Comparison of ENCODE assay signal across 26 cellular contexts in genomic region chr5:34770486-34770885, GRCh38.
"Had no signal": no experiment of that assay in that cellular context is flagged by ENCODE, and none has a peak within 500 bp of the region (broad histone marks: within the 10 kb centered on the region; RNA-seq: fewer than 3 reads in every experiment).

No MANE protein-coding gene starts in this region.

- H3K36me3 Mint-ChIP-seq: activated naive CD8-positive, alpha-beta T cell had no signal

- H3K4me3 ChIP-seq: esophagus squamous epithelium, heart left ventricle had no signal

- H3K4me3 Mint-ChIP-seq: activated CD4-positive, alpha-beta memory T cell treated with anti-CD3 and anti-CD28 coated beads, Interleukin-2, amount 10 ng/mL, durations not matched to agents 7 days and 5 days; activated CD4-positive, alpha-beta T cell treated with anti-CD3 and anti-CD28 coated beads, Interleukin-2, amount 10 ng/mL, durations not matched to agents 7 days and 5 days; activated naive CD8-positive, alpha-beta T cell; activated T-cell treated with anti-CD3 and anti-CD28 coated beads, Interleukin-2, amount 50 U/mL, for 24 hours; activated T-cell treated with anti-CD3 and anti-CD28 coated beads, Interleukin-2, amount 50 U/mL, for 72 hours; T-helper 17 cell; T-helper 2 cell treated with Interferon-gamma antibody and Interleukin-4, amounts not matched to agents 5 μg/mL and 100 μg/mL, for 36 hours had no signal

- H3K27ac ChIP-seq: epithelial cell of prostate, esophagus squamous epithelium had no signal

- H3K27ac Mint-ChIP-seq: activated CD4-positive, alpha-beta memory T cell treated with anti-CD3 and anti-CD28 coated beads, Interleukin-2, amount 10 ng/mL, durations not matched to agents 7 days and 5 days; activated CD4-positive, alpha-beta T cell treated with anti-CD3 and anti-CD28 coated beads, Interleukin-2, amount 10 ng/mL, durations not matched to agents 7 days and 5 days; activated naive CD8-positive, alpha-beta T cell; activated T-cell treated with anti-CD3 and anti-CD28 coated beads, Interleukin-2, amount 50 U/mL, for 24 hours; activated T-cell treated with anti-CD3 and anti-CD28 coated beads, Interleukin-2, amount 50 U/mL, for 72 hours; T-helper 17 cell; T-helper 2 cell treated with Interferon-gamma antibody and Interleukin-4, amounts not matched to agents 5 μg/mL and 100 μg/mL, for 36 hours had no signal

- H3K4me1 Mint-ChIP-seq: activated CD4-positive, alpha-beta memory T cell treated with anti-CD3 and anti-CD28 coated beads, Interleukin-2, amount 10 ng/mL, durations not matched to agents 7 days and 5 days; activated CD4-positive, alpha-beta T cell treated with anti-CD3 and anti-CD28 coated beads, Interleukin-2, amount 10 ng/mL, durations not matched to agents 7 days and 5 days; T-helper 17 cell had no signal

- H3K27me3 ChIP-seq: esophagus squamous epithelium, heart left ventricle had no signal

- ATAC-seq: activated T-cell treated with anti-CD3 and anti-CD28 coated beads, Interleukin-2, amount 50 U/mL, for 72 hours; T-helper 17 cell had no signal

- DNase-seq: activated CD4-positive, alpha-beta memory T cell treated with anti-CD3 and anti-CD28 coated beads, Interleukin-2, amount 10 ng/mL, durations not matched to agents 7 days and 5 days; activated CD4-positive, alpha-beta T cell treated with anti-CD3 and anti-CD28 coated beads for 1 hour; activated CD4-positive, alpha-beta T cell treated with anti-CD3 and anti-CD28 coated beads for 4 hours; activated CD4-positive, alpha-beta T cell treated with anti-CD3 and anti-CD28 coated beads, Interleukin-2, amount 10 ng/mL, durations not matched to agents 7 days and 5 days; activated CD4-positive, alpha-beta T cell treated with anti-CD3 and anti-CD28 coated beads, Interleukin-2, amount 50 U/mL, for 4 hours; activated CD8-positive, alpha-beta memory T cell treated with anti-CD3 and anti-CD28 coated beads, Interleukin-2, amount 50 U/mL, for 48 hours; activated gamma-delta T cell; activated naive CD4-positive, alpha-beta T cell; activated naive CD4-positive, alpha-beta T cell treated with anti-CD3 and anti-CD28 coated beads, Interleukin-2, amount 50 U/mL, for 16 hours; activated T-cell treated with anti-CD3 and anti-CD28 coated beads for 4 hours; activated T-cell treated with anti-CD3 and anti-CD28 coated beads, Interleukin-2, amount 50 U/mL, for 24 hours; activated T-cell treated with anti-CD3 and anti-CD28 coated beads, Interleukin-2, amount 50 U/mL, for 72 hours; amniotic stem cell; anterior cingulate cortex; caudate nucleus; cortex of kidney; effector CD8-positive, alpha-beta T cell; esophagus squamous epithelium; glutamatergic neuron; heart left ventricle; T-helper 1 cell; T-helper 17 cell; T1000 had no signal
